Comparison of ENCODE assay signal across 27 cellular contexts in the genomic region with DNA sequence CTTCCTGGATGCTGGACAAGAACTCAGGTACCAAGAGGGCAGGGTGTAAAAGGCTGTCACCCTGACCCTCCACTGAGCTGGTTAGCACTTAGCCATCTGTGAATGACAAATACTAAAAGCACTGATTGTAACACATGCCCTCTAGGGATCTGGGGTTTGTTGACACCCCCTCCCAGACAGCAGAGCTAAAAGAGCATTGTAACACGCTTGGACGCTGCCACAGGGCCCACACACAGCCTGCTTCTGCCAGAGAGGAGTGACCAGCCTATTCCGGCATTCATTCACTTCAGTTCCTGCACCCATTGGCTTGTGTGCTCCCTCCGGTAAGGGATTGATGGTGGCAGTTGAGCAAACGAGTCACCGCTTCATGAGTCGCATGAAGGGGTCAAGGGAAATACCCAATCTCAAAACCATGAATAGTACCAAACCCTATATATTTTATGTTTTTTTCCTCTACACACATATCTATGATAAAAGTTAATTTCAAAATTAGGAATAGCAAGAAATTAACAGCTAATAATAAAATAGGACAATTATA. TPM values are rescaled to one million over a fixed set of nuclear protein-coding genes. Genes with fewer than 3 reads are reported as not detected.
"Had no signal": no experiment of that assay in that cellular context is flagged by ENCODE, and none has a peak within 500 bp of the region (broad histone marks: within the 10 kb centered on the region; RNA-seq: fewer than 3 reads in every experiment).

No MANE protein-coding gene starts in this region.

- H3K9me3 Mint-ChIP-seq: activated T-helper 1 cell treated with anti-CD3 and anti-CD28 coated beads, Interleukin-12 subunit alpha, Interleukin-12 subunit beta, Interleukin-2, Interleukin-4 antibody, amounts not matched to agents 30 ng/mL and 10 ng/mL and 1 ng/mL, durations not matched to agents 14 hours and 24 hours and 36 hours; effector memory CD8-positive, alpha-beta T cell; mesothelial cell of epicardium; natural killer cell had no signal

- DNase-seq: activated CD4-positive, alpha-beta T cell treated with anti-CD3 and anti-CD28 coated beads, Interleukin-2, amount 50 U/mL, for 4 hours; activated CD4-positive, CD25-positive, alpha-beta regulatory T cell treated with anti-CD3 and anti-CD28 coated beads, Interleukin-2, amount 50 U/mL, for 72 hours; activated gamma-delta T cell treated with Interleukin-2 at 50 U/mL for 16 hours; amniotic stem cell; colonic mucosa; dorsolateral prefrontal cortex; effector memory CD8-positive, alpha-beta T cell; esophagus squamous epithelium; kidney glomerular epithelial cell; left ventricle myocardium inferior; natural killer cell; stimulated activated CD4-positive, alpha-beta T cell treated with anti-CD3 and anti-CD28 coated beads, Interleukin-2, amount 100 ng/mL, for 48 hours; stimulated activated CD8-positive, alpha-beta memory T cell treated with anti-CD3 and anti-CD28 coated beads, Interleukin-4, amount 100 ng/mL, for 48 hours; stimulated activated naive CD4-positive, alpha-beta T cell; upper lobe of right lung; WERI-Rb-1 had no signal

- H3K4me3 Mint-ChIP-seq: activated naive CD8-positive, alpha-beta T cell; activated T-helper 1 cell treated with anti-CD3 and anti-CD28 coated beads, Interleukin-12 subunit alpha, Interleukin-12 subunit beta, Interleukin-2, Interleukin-4 antibody, amounts not matched to agents 30 ng/mL and 10 ng/mL and 1 ng/mL, durations not matched to agents 14 hours and 24 hours and 36 hours; effector memory CD8-positive, alpha-beta T cell; mesothelial cell of epicardium; natural killer cell had no signal

- H3K27me3 Mint-ChIP-seq: effector memory CD8-positive, alpha-beta T cell; progenitor cell of endocrine pancreas had no signal

- H3K27ac Mint-ChIP-seq: activated naive CD8-positive, alpha-beta T cell; activated T-helper 1 cell treated with anti-CD3 and anti-CD28 coated beads, Interleukin-12 subunit alpha, Interleukin-12 subunit beta, Interleukin-2, Interleukin-4 antibody, amounts not matched to agents 30 ng/mL and 10 ng/mL and 1 ng/mL, durations not matched to agents 14 hours and 24 hours and 36 hours; effector memory CD8-positive, alpha-beta T cell; mesothelial cell of epicardium; natural killer cell; progenitor cell of endocrine pancreas had no signal

- H3K4me1 Mint-ChIP-seq: natural killer cell had no signal

- H3K36me3 Mint-ChIP-seq: activated naive CD8-positive, alpha-beta T cell; mesothelial cell of epicardium; natural killer cell had no signal

RNA-seq across cellular contexts. Expression of a gene that starts 15.8 kb away (rescaled TPM):
- total RNA-seq: activated T-helper 1 cell treated with anti-CD3 and anti-CD28 coated beads, Interleukin-12 subunit alpha, Interleukin-12 subunit beta, Interleukin-2, Interleukin-4 antibody, amounts not matched to agents 30 ng/mL and 10 ng/mL and 1 ng/mL, durations not matched to agents 14 hours and 24 hours and 36 hours; breast epithelium; colonic mucosa; endothelial cell of umbilical vein; esophagus squamous epithelium; left ventricle myocardium inferior; lung microvascular endothelial cell; mesothelial cell of epicardium; natural killer cell; osteocyte; progenitor cell of endocrine pancreas; subcutaneous adipose tissue; T-helper 2 cell treated with Interferon-gamma antibody and Interleukin-4, amounts not matched to agents 100 ng/mL and 5 ng/mL, for 36 hours; upper lobe of right lung had no signal
- polyA plus RNA-seq: endothelial cell of umbilical vein, thymus had no signal

RNA-seq across cellular contexts. Expression of a gene that starts 42.0 kb away (rescaled TPM):
- total RNA-seq: activated T-helper 1 cell treated with anti-CD3 and anti-CD28 coated beads, Interleukin-12 subunit alpha, Interleukin-12 subunit beta, Interleukin-2, Interleukin-4 antibody, amounts not matched to agents 30 ng/mL and 10 ng/mL and 1 ng/mL, durations not matched to agents 14 hours and 24 hours and 36 hours; breast epithelium; colonic mucosa; endothelial cell of umbilical vein; esophagus squamous epithelium; left ventricle myocardium inferior; lung microvascular endothelial cell; mesothelial cell of epicardium; natural killer cell; osteocyte; progenitor cell of endocrine pancreas; subcutaneous adipose tissue; T-helper 2 cell treated with Interferon-gamma antibody and Interleukin-4, amounts not matched to agents 100 ng/mL and 5 ng/mL, for 36 hours; upper lobe of right lung had no signal
- polyA plus RNA-seq: endothelial cell of umbilical vein, thymus had no signal

RNA-seq across cellular contexts. Expression of a gene that starts 57.3 kb away (rescaled TPM):
- total RNA-seq: activated T-helper 1 cell treated with anti-CD3 and anti-CD28 coated beads, Interleukin-12 subunit alpha, Interleukin-12 subunit beta, Interleukin-2, Interleukin-4 antibody, amounts not matched to agents 30 ng/mL and 10 ng/mL and 1 ng/mL, durations not matched to agents 14 hours and 24 hours and 36 hours; breast epithelium; colonic mucosa; dorsolateral prefrontal cortex; endothelial cell of umbilical vein; esophagus squamous epithelium; left ventricle myocardium inferior; lung microvascular endothelial cell; mesothelial cell of epicardium; natural killer cell; osteocyte; progenitor cell of endocrine pancreas; T-helper 2 cell treated with Interferon-gamma antibody and Interleukin-4, amounts not matched to agents 100 ng/mL and 5 ng/mL, for 36 hours had no signal
- polyA plus RNA-seq: endothelial cell of umbilical vein had no signal
